In genomic region chr20:63653041-63653973, GRCh38 we compare ENCODE assay signal across 8 cellular contexts. TPM values are rescaled to one million over a fixed set of nuclear protein-coding genes. Genes with fewer than 3 reads are reported as not detected.
DNase-seq lines count a peak whose midpoint lies in the region; ATAC-seq and TF ChIP-seq lines count a peak whose summit lies in the region.

TSS of gene STMN3 (minus strand) at chr20:63653424. CDS start at chr20:63653345, 79 bp downstream.

- H3K36me3 ChIP-seq in CD4-positive, CD25-positive, alpha-beta regulatory T cell (ENCODE audit: control insufficient read depth, insufficient read depth, low read length), result no peaks in the 10 kb centered on the region
- H3K36me3 ChIP-seq in IMR-90 (ENCODE audit: control insufficient read depth, insufficient read depth, low read length) (no peaks in the 10 kb centered on the region), OCI-LY7 (ENCODE audit: insufficient read depth, low read length) (no peaks in the 10 kb centered on the region), mesodermal cell (ENCODE audit: control insufficient read depth, insufficient read depth, low read length) (no peaks in the 10 kb centered on the region)

- H2BK20ac ChIP-seq in IMR-90 (ENCODE audit: low read depth, low read length), result no peak within 1 kb of the TSS

- intact Hi-C loops in IMR-90 (cut with micrococcal nuclease), result loop anchor here (10.0 kb wide), 1 partner anchor 119 kb away; the partner anchor contains the start of gene PTK6
- intact Hi-C loops in OCI-LY7 (cut with micrococcal nuclease; ENCODE audit: unreplicated experiment), result no loop called here

- peak within 1 kb of the TSS; percentile 80 for H3K4ac ChIP-seq in IMR-90 (ENCODE audit: low read depth, low read length)

- peak; percentile 36 to 38 for ATAC-seq in CD4-positive, CD25-positive, alpha-beta regulatory T cell (ENCODE audit: low read depth in 2 of 2)
- ATAC-seq in IMR-90 (ENCODE audit: low read depth) (peak; percentile 85), HG03342 (IDR thresholded peaks at IDR 0.05; ENCODE audit: unreplicated experiment) (no peak)

- TF ChIP-seq CTCF in IMR-90 (conservative IDR thresholded peaks at IDR 0.05; ENCODE audit: low read depth, low read length) (no peak), OCI-LY7 (conservative IDR thresholded peaks at IDR 0.05; ENCODE audit: low read length) (no peak), epithelial cell of proximal tubule (conservative IDR thresholded peaks at IDR 0.05; ENCODE audit: low read depth, low read length) (no peak)

- POLR2A ChIA-PET in IMR-90 (lab: Charles Lee; ENCODE audit: unreplicated experiment) (no interaction called here), OCI-LY7 (lab: Charles Lee) (interaction anchor here (0.6 kb wide), 1 partner anchor 11 kb away, joined by 3 read pairs; no protein-coding TSS in a partner anchor)

- peak within 1 kb of the TSS; percentile 77 for H2AK9ac ChIP-seq in IMR-90 (replicated peaks; ENCODE audit: low read depth, low read length, poor library complexity)

- H3K9me1 ChIP-seq in IMR-90 (ENCODE audit: insufficient read depth, low read length), result 0 out of 2 replicates have a peak, but pooled peaks cover 9% of the 10 kb centered on the region

- H3K9ac ChIP-seq in IMR-90 (ENCODE audit: low read depth, low read length), result peak within 1 kb of the TSS; percentile 77

- H3K4me1 ChIP-seq in CD4-positive, CD25-positive, alpha-beta regulatory T cell (ENCODE audit: control insufficient read depth, insufficient read depth, low read length, poor library complexity, severe bottlenecking), result peaks cover 30% of the 10 kb centered on the region
- H3K4me1 ChIP-seq in IMR-90 (ENCODE audit: control insufficient read depth, insufficient read depth, low read length), result peaks cover 13% of the 10 kb centered on the region
- H3K4me1 ChIP-seq in OCI-LY7 (ENCODE audit: insufficient read depth, low read length, poor library complexity, severe bottlenecking), result peaks cover 14% of the 10 kb centered on the region
- H3K4me1 ChIP-seq in mesodermal cell (ENCODE audit: control insufficient read depth, insufficient read depth, low read length, poor library complexity, severe bottlenecking), result peaks cover 5% of the 10 kb centered on the region

- H3K36me3 Mint-ChIP-seq in CD4-positive, CD25-positive, alpha-beta regulatory T cell, result no peaks in the 10 kb centered on the region
- peaks cover 5% of the 10 kb centered on the region for H3K36me3 Mint-ChIP-seq in activated T-cell treated with anti-CD3 and anti-CD28 coated beads, Interleukin-2, amount 50 U/mL, for 24 hours (ENCODE audit: low read depth)

- H3K4me2 ChIP-seq in IMR-90 (ENCODE audit: low read depth, low read length), result peak within 1 kb of the TSS; percentile 82
- peak within 1 kb of the TSS; percentile 48; the same call in 1 of the 2 replicates for H3K4me2 ChIP-seq in OCI-LY7 (ENCODE audit: low read length)

- H3K27ac ChIP-seq in CD4-positive, CD25-positive, alpha-beta regulatory T cell (ENCODE audit: insufficient read depth, low read length, poor library complexity, severe bottlenecking), result peak within 1 kb of the TSS; percentile 51
- H3K27ac ChIP-seq in IMR-90 (ENCODE audit: insufficient read depth, low read length), result peak within 1 kb of the TSS; percentile 87
- H3K27ac ChIP-seq in OCI-LY7 (ENCODE audit: low read depth, low read length, poor library complexity, severe bottlenecking), result no peak within 1 kb of the TSS
- peak within 1 kb of the TSS; percentile 69 for H3K27ac ChIP-seq in mesodermal cell (ENCODE audit: low read depth, low read length, severe bottlenecking)

- peak within 1 kb of the TSS; percentile 31 to 89; a peak in 2 of 4 replicates for H4K8ac ChIP-seq in IMR-90 (ENCODE audit: low read depth in 2 of 2, low read length in 2 of 2)

- peak within 1 kb of the TSS; percentile 74; the same call in 1 of the 2 replicates for H3K18ac ChIP-seq in IMR-90 (ENCODE audit: low read depth, low read length)

- no peak within 1 kb of the TSS for H3K56ac ChIP-seq in IMR-90 (ENCODE audit: extremely low read depth, insufficient read depth, low read length)

- CTCF ChIA-PET in IMR-90 (lab: Yijun Ruan, JAX) (interaction anchor here (0.6 kb wide), 1 partner anchor 28 kb away, joined by 3 read pairs; no protein-coding TSS in a partner anchor), OCI-LY7 (lab: Charles Lee; ENCODE audit: unreplicated experiment) (no interaction called here)

- H2BK5ac ChIP-seq in IMR-90 (ENCODE audit: low read depth, low read length, poor library complexity, severe bottlenecking), result peak within 1 kb of the TSS; percentile 37

- peak within 1 kb of the TSS; percentile 71; the same call in 1 of the 2 replicates for H4K5ac ChIP-seq in IMR-90 (ENCODE audit: low read depth, low read length)

- H2BK15ac ChIP-seq in IMR-90 (ENCODE audit: low read depth, low read length), result peak within 1 kb of the TSS; percentile 40; the same call in 1 of the 3 replicates

- peaks cover 4 to 29% (median 16%) of the 10 kb centered on the region in 4 donors for H3K4me1 Mint-ChIP-seq in CD4-positive, CD25-positive, alpha-beta regulatory T cell
- peaks cover 30% of the 10 kb centered on the region for H3K4me1 Mint-ChIP-seq in activated T-cell treated with anti-CD3 and anti-CD28 coated beads, Interleukin-2, amount 50 U/mL, for 24 hours (ENCODE audit: low read depth)

- H3K4me3 ChIP-seq in CD4-positive, CD25-positive, alpha-beta regulatory T cell (ENCODE audit: low read depth, low read length), result no peak within 1 kb of the TSS
- H3K4me3 ChIP-seq in IMR-90 (ENCODE audit: insufficient read depth, low read depth, low read length), result peak within 1 kb of the TSS; percentile 53
- no peak within 1 kb of the TSS for H3K4me3 ChIP-seq in OCI-LY7 (ENCODE audit: low read depth, low read length, poor library complexity, severe bottlenecking)
- H3K4me3 ChIP-seq in epithelial cell of proximal tubule (ENCODE audit: low read depth, low read length), result peak within 1 kb of the TSS; percentile 72
- peak within 1 kb of the TSS; percentile 48 for H3K4me3 ChIP-seq in mesodermal cell (ENCODE audit: extremely low read depth, insufficient read depth, low read length, poor library complexity, severe bottlenecking)

- TF ChIP-seq RAD21 in IMR-90 (IDR thresholded peaks at IDR 0.05; ENCODE audit: low read length), result no peak

- H3K9me2 ChIP-seq in OCI-LY7 (ENCODE audit: insufficient read depth, low read length), result no peaks in the 10 kb centered on the region

- WGBS in IMR-90 (ENCODE audit: extremely low coverage in 2 of 2, insufficient read length in 1 of 2), 2 experiments, result 2% methylated on average over 22 of the region's 73 CpGs; no CpG with 5 or more reads in 1 of the 2 experiments
- WGBS in mesodermal cell (ENCODE audit: insufficient coverage in 2 of 2), 2 experiments, result 0 to 1% methylated on average over 11 to 52 of the region's 73 CpGs

- H3K27me3 ChIP-seq in CD4-positive, CD25-positive, alpha-beta regulatory T cell (ENCODE audit: control insufficient read depth, insufficient read depth, low read length), result no peaks in the 10 kb centered on the region
- no peaks in the 10 kb centered on the region for H3K27me3 ChIP-seq in IMR-90 (ENCODE audit: control insufficient read depth, insufficient read depth, low read length)

- peak within 1 kb of the TSS; percentile 76 for H4K91ac ChIP-seq in IMR-90 (ENCODE audit: insufficient read depth, low read depth, low read length)

- no peaks in the 10 kb centered on the region for H3K27me3 Mint-ChIP-seq in CD4-positive, CD25-positive, alpha-beta regulatory T cell
- peaks cover 2% of the 10 kb centered on the region for H3K27me3 Mint-ChIP-seq in activated T-cell treated with anti-CD3 and anti-CD28 coated beads, Interleukin-2, amount 50 U/mL, for 24 hours

- H3K79me1 ChIP-seq in IMR-90 (ENCODE audit: low read depth in 1 of 2, low read length in 2 of 2), result peaks cover 0 to 14% of the 10 kb centered on the region in 2 experiments; a peak in 2 of 4 replicates

- TF ChIP-seq POLR2A in IMR-90 (IDR thresholded peaks at IDR 0.05; ENCODE audit: low read depth, low read length), result no peak

- H2BK120ac ChIP-seq in IMR-90 (ENCODE audit: low read depth, low read length), result peak within 1 kb of the TSS; percentile 39

- H2AFZ ChIP-seq in IMR-90 (replicated peaks; ENCODE audit: low read length, poor library complexity), result peak within 1 kb of the TSS; percentile 86
- H2AFZ ChIP-seq in OCI-LY7 (ENCODE audit: low read length), result no peak within 1 kb of the TSS

- H3K79me2 ChIP-seq in OCI-LY7 (ENCODE audit: insufficient read depth, low read depth, low read length), result no peaks in the 10 kb centered on the region

- H4K20me1 ChIP-seq in IMR-90 (ENCODE audit: insufficient read depth, low read length) (peaks cover 11% of the 10 kb centered on the region), OCI-LY7 (ENCODE audit: insufficient read depth, low read length) (no peaks in the 10 kb centered on the region)

- peak within 1 kb of the TSS; percentile 86 to 93 (median 90) for H3K4me3 Mint-ChIP-seq in CD4-positive, CD25-positive, alpha-beta regulatory T cell
- H3K4me3 Mint-ChIP-seq in activated T-cell treated with anti-CD3 and anti-CD28 coated beads, Interleukin-2, amount 50 U/mL, for 24 hours, result peak within 1 kb of the TSS; percentile 77

- in situ Hi-C loops in IMR-90 (cut with MboI; ENCODE audit: low sequenced_read_pairs), result no loop called here

- peaks cover 0 to 2% (median 0%) of the 10 kb centered on the region in 7 donors for H3K9me3 Mint-ChIP-seq in CD4-positive, CD25-positive, alpha-beta regulatory T cell
- H3K9me3 Mint-ChIP-seq in activated T-cell treated with anti-CD3 and anti-CD28 coated beads, Interleukin-2, amount 50 U/mL, for 24 hours, result no peaks in the 10 kb centered on the region

- peak within 1 kb of the TSS; percentile 39 for H2AK5ac ChIP-seq in IMR-90 (ENCODE audit: low read depth, low read length)

- BruUV-seq in IMR-90 (replicated peaks; lab: Mats Ljungman, UMichigan) (no TSS peak), OCI-LY7 (replicated peaks; lab: Mats Ljungman, UMichigan) (no TSS peak)

- DNase-seq in CD4-positive, CD25-positive, alpha-beta regulatory T cell, result peak; percentile 60 to 66 (median 61)
- DNase-seq in IMR-90 (peak; percentile 88), OCI-LY7 (ENCODE audit: low spot score) (peak; percentile 42), epithelial cell of proximal tubule (ENCODE audit: low read depth) (no peak)
- peak; percentile 78 for DNase-seq in activated T-cell treated with anti-CD3 and anti-CD28 coated beads, Interleukin-2, amount 50 U/mL, for 24 hours
- peak; percentile 38 for DNase-seq in stimulated activated CD8-positive, alpha-beta memory T cell treated with anti-CD3 and anti-CD28 coated beads, Interleukin-12 subunit alpha, Interleukin-12 subunit beta, amount 100 ng/mL, for 1 hour (ENCODE audit: low read depth)

- peak within 1 kb of the TSS in 1 of 3 donors; percentile 56 for H3K27ac Mint-ChIP-seq in CD4-positive, CD25-positive, alpha-beta regulatory T cell
- H3K27ac Mint-ChIP-seq in activated T-cell treated with anti-CD3 and anti-CD28 coated beads, Interleukin-2, amount 50 U/mL, for 24 hours, result peak within 1 kb of the TSS; percentile 88

- H3K23ac ChIP-seq in IMR-90 (ENCODE audit: low read depth, low read length), result no peak within 1 kb of the TSS; the same call in 1 of the 2 replicates

- H3K14ac ChIP-seq in IMR-90 (replicated peaks; ENCODE audit: low read depth, low read length), result peak within 1 kb of the TSS; percentile 33; the same call in 1 of the 2 replicates

- dilution Hi-C loops in IMR-90 (cut with HindIII; ENCODE audit: low sequenced_read_pairs, unreplicated experiment), result no loop called here

- H3K9me3 ChIP-seq in CD4-positive, CD25-positive, alpha-beta regulatory T cell (ENCODE audit: control insufficient read depth in 2 of 2, low read length in 2 of 2), result no peaks in the 10 kb centered on the region
- H3K9me3 ChIP-seq in IMR-90 (ENCODE audit: control insufficient read depth, insufficient read depth, low read length), result no peaks in the 10 kb centered on the region
- no peaks in the 10 kb centered on the region for H3K9me3 ChIP-seq in OCI-LY7 (ENCODE audit: low read length)
- no peaks in the 10 kb centered on the region for H3K9me3 ChIP-seq in mesodermal cell (ENCODE audit: control insufficient read depth, low read length)

RNA-seq across cellular contexts. Expression of gene STMN3, which starts in this region (rescaled TPM):
- 64.6 TPM for total RNA-seq in CD4-positive, CD25-positive, alpha-beta regulatory T cell
- 10 to 100 TPM; 11.7 to 13.5 (median 12.5) TPM for polyA plus RNA-seq in CD4-positive, CD25-positive, alpha-beta regulatory T cell
- 20.3 and 21.1 TPM in 2 replicates for total RNA-seq in IMR-90 (2012; rRNA removed)
- polyA plus RNA-seq in IMR-90 (2012; rRNA removed), result 62.3 and 67.4 TPM in 2 replicates
- polyA plus RNA-seq in IMR-90 (2012; cell fraction: cytosol; rRNA removed), result 33.4 and 56.7 TPM in 2 replicates
- polyA plus RNA-seq in IMR-90 (2012; cell fraction: nucleus; rRNA removed; ENCODE audit: low replicate concordance), result 57.3 and 74.5 TPM in 2 replicates
- 4.0 and 6.7 TPM in 2 replicates for total RNA-seq in OCI-LY7 (2014; rRNA removed; shearing (Covaris generic))
- total RNA-seq in OCI-LY7 (2022), result 6.7 and 7.5 TPM in 2 replicates
- 64.5 and 112 TPM in 2 replicates for total RNA-seq in epithelial cell of proximal tubule
- polyA plus RNA-seq in mesodermal cell (2013, experiment 1 of 2), result 26.6 TPM
- 21.9 TPM for polyA plus RNA-seq in mesodermal cell (2013, experiment 2 of 2)

Comparison
In these comparisons a context has a peak if more than half of its experiments do, and no peak if none do; other contexts are left out.
1. H3K4me3 ChIP-seq: peak in IMR-90 (single experiment), epithelial cell of proximal tubule (single experiment) and mesodermal cell (single experiment); none in CD4-positive, CD25-positive, alpha-beta regulatory T cell (single experiment) and OCI-LY7 (single experiment).